ENCODE assay signal across 14 cellular contexts in the genomic region with DNA sequence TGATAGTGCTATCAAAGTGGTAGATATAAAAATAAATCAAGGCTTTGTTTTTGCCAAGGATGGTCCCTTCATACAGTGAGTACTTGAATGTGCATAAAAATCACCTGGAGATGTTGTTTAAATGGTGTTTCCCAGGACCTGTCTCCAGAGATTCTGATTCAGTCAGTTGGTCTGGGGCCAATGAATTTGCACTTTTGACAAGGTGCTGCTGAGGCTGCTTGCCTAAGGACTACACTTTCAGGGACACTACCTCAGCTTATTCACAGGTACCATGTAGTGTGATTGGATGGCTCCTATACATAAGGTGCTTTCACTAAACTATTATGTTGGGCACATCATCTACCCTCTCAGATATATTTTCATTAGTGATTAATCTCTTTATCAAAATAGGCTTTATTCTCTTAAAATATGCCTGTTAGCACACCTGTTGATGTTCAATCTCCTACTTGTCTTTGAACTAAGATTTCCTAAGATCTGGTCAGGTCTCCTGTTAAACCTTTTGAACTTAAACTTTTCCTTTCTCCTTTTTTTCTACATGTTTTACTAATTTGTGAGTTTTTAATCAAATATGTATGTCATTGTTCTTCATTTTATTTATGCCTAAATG.
"Had no signal": no experiment of that assay in that cellular context is flagged by ENCODE, and none has a peak within 500 bp of the region (broad histone marks: within the 10 kb centered on the region; RNA-seq: fewer than 3 reads in every experiment).

No MANE protein-coding gene starts in this region.

- H3K27ac ChIP-seq: brain microvascular endothelial cell, skin epidermis, testis had no signal

- H3K27me3 ChIP-seq: brain microvascular endothelial cell, testis had no signal

- H3K9me3 Mint-ChIP-seq: stimulated activated naive CD8-positive, alpha-beta T cell treated with anti-CD3 and anti-CD28 coated beads, Interleukin-15, amount 100 ng/mL, for 72 hours had no signal

- DNase-seq: activated CD4-positive, alpha-beta T cell treated with anti-CD3 and anti-CD28 coated beads for 48 hours; activated CD8-positive, alpha-beta memory T cell treated with anti-CD3 and anti-CD28 coated beads, Interleukin-2, amount 50 U/mL, for 4 hours; activated CD8-positive, alpha-beta T cell treated with anti-CD3 and anti-CD28 coated beads, Interleukin-2, amount 10 ng/mL, durations not matched to agents 7 days and 5 days; activated naive CD4-positive, alpha-beta T cell; activated naive CD8-positive, alpha-beta T cell treated with anti-CD3 and anti-CD28 coated beads, Interleukin-2, amount 10 ng/mL, durations not matched to agents 7 days and 5 days; brain microvascular endothelial cell; mesenchymal stem cell; naive thymus-derived CD8-positive, alpha-beta T cell; posterior cingulate gyrus; stimulated activated CD4-positive, alpha-beta T cell treated with anti-CD3 and anti-CD28 coated beads, Interleukin-4, amount 100 ng/mL, for 24 hours; stimulated activated naive CD8-positive, alpha-beta T cell treated with anti-CD3 and anti-CD28 coated beads, Interleukin-15, amount 100 ng/mL, for 72 hours; testis had no signal

- H3K27me3 Mint-ChIP-seq: activated naive CD8-positive, alpha-beta T cell treated with anti-CD3 and anti-CD28 coated beads, Interleukin-2, amount 10 ng/mL, durations not matched to agents 7 days and 5 days; naive thymus-derived CD8-positive, alpha-beta T cell; stimulated activated naive CD8-positive, alpha-beta T cell treated with anti-CD3 and anti-CD28 coated beads, Interleukin-15, amount 100 ng/mL, for 72 hours had no signal

- H3K4me3 Mint-ChIP-seq: activated CD8-positive, alpha-beta T cell treated with anti-CD3 and anti-CD28 coated beads, Interleukin-2, amount 10 ng/mL, durations not matched to agents 7 days and 5 days; activated naive CD8-positive, alpha-beta T cell treated with anti-CD3 and anti-CD28 coated beads, Interleukin-2, amount 10 ng/mL, durations not matched to agents 7 days and 5 days; stimulated activated naive CD8-positive, alpha-beta T cell treated with anti-CD3 and anti-CD28 coated beads, Interleukin-15, amount 100 ng/mL, for 72 hours; WTC11 had no signal

- H3K27ac Mint-ChIP-seq: activated CD8-positive, alpha-beta T cell treated with anti-CD3 and anti-CD28 coated beads, Interleukin-2, amount 10 ng/mL, durations not matched to agents 7 days and 5 days; activated naive CD8-positive, alpha-beta T cell treated with anti-CD3 and anti-CD28 coated beads, Interleukin-2, amount 10 ng/mL, durations not matched to agents 7 days and 5 days; stimulated activated naive CD8-positive, alpha-beta T cell treated with anti-CD3 and anti-CD28 coated beads, Interleukin-15, amount 100 ng/mL, for 72 hours had no signal

- H3K9me3 ChIP-seq: testis had no signal

- H3K4me1 ChIP-seq: testis had no signal

- ATAC-seq: activated CD8-positive, alpha-beta T cell treated with anti-CD3 and anti-CD28 coated beads, Interleukin-2, amount 10 ng/mL, durations not matched to agents 7 days and 5 days; naive thymus-derived CD8-positive, alpha-beta T cell; stimulated activated naive CD8-positive, alpha-beta T cell treated with anti-CD3 and anti-CD28 coated beads, Interleukin-15, amount 100 ng/mL, for 72 hours; WTC11 had no signal

- H3K4me3 ChIP-seq: skin epidermis, testis had no signal
